In genomic region chr7:893686-894085, GRCh38 we compare ENCODE assay signal across 24 cellular contexts.
"Had no signal": no experiment of that assay in that cellular context is flagged by ENCODE, and none has a peak within 500 bp of the region (broad histone marks: within the 10 kb centered on the region; RNA-seq: fewer than 3 reads in every experiment).

No MANE protein-coding gene starts in this region.

- ATAC-seq: esophagus mucosa, left colon had no signal

- H3K9me3 ChIP-seq: adrenal gland, sigmoid colon, thoracic aorta had no signal

- H3K27ac ChIP-seq: adrenal gland, cardiac muscle cell, neural progenitor cell, sigmoid colon, thoracic aorta, VCaP had no signal

- H3K4me1 ChIP-seq: neural progenitor cell had no signal

- DNase-seq: activated CD4-positive, alpha-beta T cell treated with anti-CD3 and anti-CD28 coated beads for 4 hours; activated CD4-positive, alpha-beta T cell treated with anti-CD3 and anti-CD28 coated beads, Interleukin-2, amount 50 U/mL, for 4 hours; activated effector memory CD4-positive, alpha-beta T cell treated with Interleukin-2 at 50 U/mL for 16 hours; activated naive CD4-positive, alpha-beta T cell treated with anti-CD3 and anti-CD28 coated beads for 36 hours; activated naive CD8-positive, alpha-beta T cell treated with anti-CD3 and anti-CD28 coated beads for 36 hours; adrenal gland; endodermal cell; foreskin fibroblast; hippocampal formation; left colon; naive thymus-derived CD4-positive, alpha-beta T cell; retina; sigmoid colon; small intestine; stimulated activated CD4-positive, alpha-beta T cell treated with anti-CD3 and anti-CD28 coated beads, Interleukin-1b, Interleukin-23, amount 100 ng/mL, for 48 hours; stimulated activated CD4-positive, alpha-beta T cell treated with anti-CD3 and anti-CD28 coated beads, Interleukin-4, amount 100 ng/mL, for 4 hours; stimulated activated CD8-positive, alpha-beta memory T cell treated with anti-CD3 and anti-CD28 coated beads, Interleukin-4, amount 100 ng/mL, for 48 hours; stimulated activated naive CD4-positive, alpha-beta T cell treated with Interleukin-2 at 50 U/mL for 16 hours; trophoblast cell had no signal

- H3K27me3 ChIP-seq: adrenal gland, cardiac muscle cell, neural progenitor cell, sigmoid colon had no signal

- H3K4me3 ChIP-seq: adrenal gland, cardiac muscle cell, neural progenitor cell, sigmoid colon, thoracic aorta had no signal

- H3K36me3 ChIP-seq: neural progenitor cell had no signal
